Comparison of ENCODE assay signal across 1 cellular context in genomic region chr20:34704177-34705007, GRCh38.
TF ChIP-seq lines count a peak whose summit lies in the region.

A gene with protein sequence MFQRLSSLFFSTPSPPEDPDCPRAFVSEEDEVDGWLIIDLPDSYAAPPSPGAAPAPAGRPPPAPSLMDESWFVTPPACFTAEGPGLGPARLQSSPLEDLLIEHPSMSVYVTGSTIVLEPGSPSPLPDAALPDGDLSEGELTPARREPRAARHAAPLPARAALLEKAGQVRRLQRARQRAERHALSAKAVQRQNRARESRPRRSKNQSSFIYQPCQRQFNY (plus strand): TSS chr20:34704344. CDS start chr20:34708740, 4,396 bp downstream.

TF ChIP-seq in HepG2, 621 proteins besides CTCF, POLR2A, EP300 and RAD21 (continued from another document and continues in another):
- TF ChIP-seq POGK (CRISPR knock-in tag; conservative IDR thresholded peaks at IDR 0.05) (0 out of 2 replicates have a peak, but pooled peaks have one; percentile 10), MYPOP (CRISPR knock-in tag; IDR thresholded peaks at IDR 0.05) (0 out of 2 replicates have a peak, but pooled peaks have one; percentile 2), LBX2 (CRISPR knock-in tag; IDR thresholded peaks at IDR 0.05; ENCODE audit: borderline replicate concordance) (0 out of 2 replicates have a peak, but pooled peaks have one; percentile 32), ZNF713 (CRISPR knock-in tag; IDR thresholded peaks at IDR 0.05) (0 out of 2 replicates have a peak, but pooled peaks have one; percentile 2), RBFOX2 (IDR thresholded peaks at IDR 0.05; ENCODE audit: low read depth, low read length) (peak; percentile 96), CBX1 (IDR thresholded peaks at IDR 0.05; ENCODE audit: low read depth) (no peak), PBX2 (CRISPR knock-in tag; IDR thresholded peaks at IDR 0.05) (no peak), ZNF552 (CRISPR knock-in tag; IDR thresholded peaks at IDR 0.05; ENCODE audit: borderline replicate concordance) (peak; percentile 32; the same call in 1 of the 2 replicates), GATAD2A (CRISPR knock-in tag; IDR thresholded peaks at IDR 0.05) (peak; percentile 67; the same call in 1 of the 2 replicates), ZNF17 (CRISPR knock-in tag; IDR thresholded peaks at IDR 0.05) (0 out of 2 replicates have a peak, but pooled peaks have one; percentile 16), NBN (conservative IDR thresholded peaks at IDR 0.05) (no peak), MIER3 (CRISPR knock-in tag; IDR thresholded peaks at IDR 0.05; ENCODE audit: borderline replicate concordance) (0 out of 2 replicates have a peak, but pooled peaks have one; percentile 33), LRRFIP1 (CRISPR knock-in tag; conservative IDR thresholded peaks at IDR 0.05) (no peak), ZNF7 (CRISPR knock-in tag; IDR thresholded peaks at IDR 0.05) (no peak), ZNF235 (CRISPR knock-in tag; IDR thresholded peaks at IDR 0.05; ENCODE audit: borderline replicate concordance) (peak; percentile 9; the same call in 1 of the 2 replicates), PRDM15 (CRISPR knock-in tag; IDR thresholded peaks at IDR 0.05) (no peak), ZFP41 (CRISPR knock-in tag; IDR thresholded peaks at IDR 0.05; ENCODE audit: borderline replicate concordance) (no peak; the same call in 1 of the 2 replicates), DPF2 (CRISPR knock-in tag; IDR thresholded peaks at IDR 0.05; ENCODE audit: borderline replicate concordance, low read depth) (no peak), NFYC (CRISPR knock-in tag; IDR thresholded peaks at IDR 0.05) (peak; percentile 70), ZSCAN9 (CRISPR knock-in tag; IDR thresholded peaks at IDR 0.05; ENCODE audit: borderline replicate concordance) (no peak), HOXA9 (CRISPR knock-in tag; IDR thresholded peaks at IDR 0.05; ENCODE audit: borderline replicate concordance) (no peak), ZNF292 (CRISPR knock-in tag; IDR thresholded peaks at IDR 0.05; ENCODE audit: borderline replicate concordance, low read depth) (no peak; the same call in none of the 2 replicates), SRY (CRISPR knock-in tag; IDR thresholded peaks at IDR 0.05) (peak; percentile 50; the same call in 1 of the 2 replicates), ZNF567 (CRISPR knock-in tag; IDR thresholded peaks at IDR 0.05; ENCODE audit: borderline replicate concordance) (no peak), TCF7 (IDR thresholded peaks at IDR 0.05; ENCODE audit: low read depth) (peak; percentile 47; the same call in 1 of the 2 replicates), CHD4 (IDR thresholded peaks at IDR 0.05; ENCODE audit: borderline replicate concordance, low read length) (peak; percentile 29; the same call in 1 of the 2 replicates), ZNF431 (CRISPR knock-in tag; IDR thresholded peaks at IDR 0.05; ENCODE audit: borderline replicate concordance, low read depth) (peak; percentile 87), TSC22D2 (CRISPR knock-in tag; IDR thresholded peaks at IDR 0.05; ENCODE audit: borderline replicate concordance) (no peak; the same call in 1 of the 2 replicates), STAT5B (CRISPR knock-in tag; IDR thresholded peaks at IDR 0.05) (0 out of 2 replicates have a peak, but pooled peaks have one; percentile 36), NPAS2 (CRISPR knock-in tag; IDR thresholded peaks at IDR 0.05; ENCODE audit: borderline replicate concordance) (no peak), ZNF577 (CRISPR knock-in tag; IDR thresholded peaks at IDR 0.05; ENCODE audit: borderline replicate concordance, low read depth) (no peak), MBNL3 (CRISPR knock-in tag; conservative IDR thresholded peaks at IDR 0.05) (no peak)
- TF ChIP-seq, protein P1, sequence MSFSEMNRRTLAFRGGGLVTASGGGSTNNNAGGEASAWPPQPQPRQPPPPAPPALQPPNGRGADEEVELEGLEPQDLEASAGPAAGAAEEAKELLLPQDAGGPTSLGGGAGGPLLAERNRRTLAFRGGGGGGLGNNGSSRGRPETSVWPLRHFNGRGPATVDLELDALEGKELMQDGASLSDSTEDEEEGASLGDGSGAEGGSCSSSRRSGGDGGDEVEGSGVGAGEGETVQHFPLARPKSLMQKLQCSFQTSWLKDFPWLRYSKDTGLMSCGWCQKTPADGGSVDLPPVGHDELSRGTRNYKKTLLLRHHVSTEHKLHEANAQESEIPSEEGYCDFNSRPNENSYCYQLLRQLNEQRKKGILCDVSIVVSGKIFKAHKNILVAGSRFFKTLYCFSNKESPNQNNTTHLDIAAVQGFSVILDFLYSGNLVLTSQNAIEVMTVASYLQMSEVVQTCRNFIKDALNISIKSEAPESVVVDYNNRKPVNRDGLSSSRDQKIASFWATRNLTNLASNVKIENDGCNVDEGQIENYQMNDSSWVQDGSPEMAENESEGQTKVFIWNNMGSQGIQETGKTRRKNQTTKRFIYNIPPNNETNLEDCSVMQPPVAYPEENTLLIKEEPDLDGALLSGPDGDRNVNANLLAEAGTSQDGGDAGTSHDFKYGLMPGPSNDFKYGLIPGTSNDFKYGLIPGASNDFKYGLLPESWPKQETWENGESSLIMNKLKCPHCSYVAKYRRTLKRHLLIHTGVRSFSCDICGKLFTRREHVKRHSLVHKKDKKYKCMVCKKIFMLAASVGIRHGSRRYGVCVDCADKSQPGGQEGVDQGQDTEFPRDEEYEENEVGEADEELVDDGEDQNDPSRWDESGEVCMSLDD (CRISPR knock-in tag; IDR thresholded peaks at IDR 0.05; ENCODE audit: borderline replicate concordance), result no peak; the same call in 1 of the 2 replicates
- TF ChIP-seq, protein P2, sequence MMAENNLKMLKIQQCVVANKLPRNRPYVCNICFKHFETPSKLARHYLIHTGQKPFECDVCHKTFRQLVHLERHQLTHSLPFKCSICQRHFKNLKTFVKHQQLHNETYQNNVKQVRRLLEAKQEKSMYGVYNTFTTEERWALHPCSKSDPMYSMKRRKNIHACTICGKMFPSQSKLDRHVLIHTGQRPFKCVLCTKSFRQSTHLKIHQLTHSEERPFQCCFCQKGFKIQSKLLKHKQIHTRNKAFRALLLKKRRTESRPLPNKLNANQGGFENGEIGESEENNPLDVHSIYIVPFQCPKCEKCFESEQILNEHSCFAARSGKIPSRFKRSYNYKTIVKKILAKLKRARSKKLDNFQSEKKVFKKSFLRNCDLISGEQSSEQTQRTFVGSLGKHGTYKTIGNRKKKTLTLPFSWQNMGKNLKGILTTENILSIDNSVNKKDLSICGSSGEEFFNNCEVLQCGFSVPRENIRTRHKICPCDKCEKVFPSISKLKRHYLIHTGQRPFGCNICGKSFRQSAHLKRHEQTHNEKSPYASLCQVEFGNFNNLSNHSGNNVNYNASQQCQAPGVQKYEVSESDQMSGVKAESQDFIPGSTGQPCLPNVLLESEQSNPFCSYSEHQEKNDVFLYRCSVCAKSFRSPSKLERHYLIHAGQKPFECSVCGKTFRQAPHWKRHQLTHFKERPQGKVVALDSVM (CRISPR knock-in tag; IDR thresholded peaks at IDR 0.05), result peak; percentile 44
- TF ChIP-seq, protein P3, sequence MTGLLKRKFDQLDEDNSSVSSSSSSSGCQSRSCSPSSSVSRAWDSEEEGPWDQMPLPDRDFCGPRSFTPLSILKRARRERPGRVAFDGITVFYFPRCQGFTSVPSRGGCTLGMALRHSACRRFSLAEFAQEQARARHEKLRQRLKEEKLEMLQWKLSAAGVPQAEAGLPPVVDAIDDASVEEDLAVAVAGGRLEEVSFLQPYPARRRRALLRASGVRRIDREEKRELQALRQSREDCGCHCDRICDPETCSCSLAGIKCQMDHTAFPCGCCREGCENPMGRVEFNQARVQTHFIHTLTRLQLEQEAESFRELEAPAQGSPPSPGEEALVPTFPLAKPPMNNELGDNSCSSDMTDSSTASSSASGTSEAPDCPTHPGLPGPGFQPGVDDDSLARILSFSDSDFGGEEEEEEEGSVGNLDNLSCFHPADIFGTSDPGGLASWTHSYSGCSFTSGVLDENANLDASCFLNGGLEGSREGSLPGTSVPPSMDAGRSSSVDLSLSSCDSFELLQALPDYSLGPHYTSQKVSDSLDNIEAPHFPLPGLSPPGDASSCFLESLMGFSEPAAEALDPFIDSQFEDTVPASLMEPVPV (CRISPR knock-in tag; IDR thresholded peaks at IDR 0.05), result peak; percentile 11; the same call in 1 of the 2 replicates
